Comparison of ENCODE assay signal across 20 cellular contexts in the genomic region with DNA sequence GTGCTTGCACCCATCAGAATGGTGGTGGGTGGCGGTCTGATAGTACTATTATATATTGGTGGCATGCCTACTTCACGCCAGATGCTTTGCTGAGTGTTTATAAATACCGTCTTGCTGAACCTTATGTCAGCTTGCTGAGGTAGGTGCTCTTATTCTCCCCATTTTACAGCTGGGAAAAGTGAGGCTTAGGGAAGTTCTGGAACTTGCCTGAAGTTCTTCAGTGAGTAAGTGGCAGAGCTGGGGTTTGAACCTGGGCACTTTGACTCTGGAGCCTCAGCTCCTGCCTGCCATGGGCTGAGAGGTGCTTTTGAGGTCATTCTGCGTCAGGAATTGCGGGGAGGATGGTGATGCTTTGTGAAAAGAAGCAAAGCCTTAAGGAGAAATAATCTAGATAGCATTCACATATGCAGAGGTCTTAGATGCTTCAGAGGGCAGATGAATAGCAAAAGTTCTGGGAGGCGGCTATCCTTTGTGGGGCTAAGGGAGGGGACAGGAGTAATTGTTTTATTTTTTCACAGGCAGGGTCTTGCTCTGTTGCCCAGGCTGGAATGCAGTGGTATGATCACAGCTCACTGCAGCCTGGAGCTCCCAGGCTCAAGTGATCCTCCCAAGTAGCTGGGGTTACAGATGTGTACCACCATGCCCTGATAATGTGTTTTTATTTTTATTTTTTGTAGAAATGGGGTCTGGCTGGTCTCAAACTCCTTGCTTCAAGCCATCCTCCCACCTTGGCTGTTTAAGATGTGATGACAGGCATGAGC.
"Had no signal": no experiment of that assay in that cellular context is flagged by ENCODE, and none has a peak within 500 bp of the region (broad histone marks: within the 10 kb centered on the region; RNA-seq: fewer than 3 reads in every experiment).

No MANE protein-coding gene starts in this region.

- H3K9me3 Mint-ChIP-seq: activated naive CD4-positive, alpha-beta T cell treated with anti-CD3 and anti-CD28 coated beads for 36 hours; endodermal cell; stimulated activated naive CD8-positive, alpha-beta T cell treated with anti-CD3 and anti-CD28 coated beads, Interleukin-15, Interleukin-2, amounts not matched to agents 100 ng/mL and 50 ng/mL, for 24 hours had no signal

- H3K27me3 ChIP-seq: body of pancreas, cardiac muscle cell, esophagus squamous epithelium, gastrocnemius medialis, tibial nerve had no signal

- H3K4me3 ChIP-seq: body of pancreas, cardiac muscle cell, esophagus squamous epithelium, gastrocnemius medialis, prostate gland, tibial nerve had no signal

- H3K27ac Mint-ChIP-seq: activated naive CD4-positive, alpha-beta T cell treated with anti-CD3 and anti-CD28 coated beads for 36 hours; endodermal cell had no signal

- FAIRE-seq: urothelium cell line had no signal

- H3K4me1 ChIP-seq: body of pancreas, gastrocnemius medialis, prostate gland had no signal

- H3K9me3 ChIP-seq: body of pancreas, esophagus squamous epithelium, gastrocnemius medialis, prostate gland, tibial nerve had no signal

- H3K27me3 Mint-ChIP-seq: stimulated activated naive CD8-positive, alpha-beta T cell treated with anti-CD3 and anti-CD28 coated beads, Interleukin-15, Interleukin-2, amounts not matched to agents 100 ng/mL and 50 ng/mL, for 24 hours had no signal

- H3K4me3 Mint-ChIP-seq: activated naive CD4-positive, alpha-beta T cell treated with anti-CD3 and anti-CD28 coated beads for 36 hours; endodermal cell; stimulated activated naive CD8-positive, alpha-beta T cell treated with anti-CD3 and anti-CD28 coated beads, Interleukin-15, Interleukin-2, amounts not matched to agents 100 ng/mL and 50 ng/mL, for 24 hours had no signal

- H3K27ac ChIP-seq: body of pancreas, esophagus squamous epithelium, gastrocnemius medialis, prostate gland, tibial nerve had no signal

- ATAC-seq: body of pancreas, gastrocnemius medialis had no signal

- H3K36me3 ChIP-seq: cardiac muscle cell, esophagus squamous epithelium, gastrocnemius medialis, prostate gland, tibial nerve had no signal

- DNase-seq: activated CD4-positive, alpha-beta T cell treated with anti-CD3 and anti-CD28 coated beads, Interleukin-2, amount 50 U/mL, for 4 hours; activated naive CD4-positive, alpha-beta T cell treated with anti-CD3 and anti-CD28 coated beads for 36 hours; activated T-cell treated with anti-CD3 and anti-CD28 coated beads, Interleukin-2, amount 50 U/mL, for 48 hours; anterior cingulate cortex; body of pancreas; cortex of kidney; endodermal cell; esophagus squamous epithelium; gastrocnemius medialis; hypothalamus; mesenchymal stem cell; stimulated activated CD4-positive, alpha-beta T cell treated with anti-CD3 and anti-CD28 coated beads, Interleukin-4, amount 100 ng/mL, for 24 hours; substantia nigra; T-helper 1 cell; T-helper 9 cell had no signal
